ENCODE assay signal across 1 cellular context in the genomic region with DNA sequence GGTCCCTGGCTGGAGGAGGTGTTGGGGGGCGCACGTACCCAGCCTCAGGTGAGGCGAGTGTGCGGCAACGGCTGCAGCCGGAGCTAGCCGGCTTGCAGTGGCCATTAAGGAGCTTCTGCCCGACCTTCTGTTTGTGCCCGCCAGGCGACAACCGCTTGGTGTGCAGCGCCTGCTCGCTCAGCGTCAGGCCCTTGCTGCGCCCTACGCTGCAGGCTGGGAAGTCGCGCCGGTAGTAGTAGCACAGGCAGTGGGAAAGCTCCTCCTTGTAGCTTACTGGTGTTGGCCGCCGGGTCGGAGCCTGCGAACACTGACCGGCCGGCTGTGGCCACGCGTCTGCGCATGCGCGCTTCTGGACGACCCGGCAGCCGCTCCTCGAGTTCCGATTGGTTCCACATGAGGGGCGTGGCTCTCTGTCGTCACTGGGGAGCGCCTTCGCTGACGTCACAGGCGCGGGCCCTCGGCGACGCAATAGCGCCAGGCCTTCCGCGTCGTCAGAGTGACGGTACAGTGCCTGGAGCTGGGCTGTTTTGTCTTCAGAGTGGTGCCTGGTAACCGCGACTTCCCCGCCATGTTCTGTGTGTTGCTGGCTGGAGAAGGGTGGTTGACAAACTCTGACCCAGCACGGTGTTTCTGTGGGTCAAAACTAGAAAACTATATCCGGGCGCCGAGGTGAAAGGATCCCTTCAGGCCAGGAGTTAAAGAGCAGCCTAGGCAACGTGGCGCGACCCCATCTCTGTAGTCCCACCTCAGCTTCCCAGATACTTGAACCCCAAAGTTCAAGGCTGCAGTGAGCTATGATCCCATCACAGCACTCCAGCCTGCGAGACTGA.
A peak's percentile ranks its signal among the peaks of the same experiment; 100 is the strongest.
TF ChIP-seq lines count a peak whose summit lies in the region.

No MANE protein-coding gene starts in this region.

TF ChIP-seq in HepG2, 621 proteins besides CTCF, POLR2A, EP300 and RAD21 (continued from another document and continues in another):
- TF ChIP-seq, protein P1, sequence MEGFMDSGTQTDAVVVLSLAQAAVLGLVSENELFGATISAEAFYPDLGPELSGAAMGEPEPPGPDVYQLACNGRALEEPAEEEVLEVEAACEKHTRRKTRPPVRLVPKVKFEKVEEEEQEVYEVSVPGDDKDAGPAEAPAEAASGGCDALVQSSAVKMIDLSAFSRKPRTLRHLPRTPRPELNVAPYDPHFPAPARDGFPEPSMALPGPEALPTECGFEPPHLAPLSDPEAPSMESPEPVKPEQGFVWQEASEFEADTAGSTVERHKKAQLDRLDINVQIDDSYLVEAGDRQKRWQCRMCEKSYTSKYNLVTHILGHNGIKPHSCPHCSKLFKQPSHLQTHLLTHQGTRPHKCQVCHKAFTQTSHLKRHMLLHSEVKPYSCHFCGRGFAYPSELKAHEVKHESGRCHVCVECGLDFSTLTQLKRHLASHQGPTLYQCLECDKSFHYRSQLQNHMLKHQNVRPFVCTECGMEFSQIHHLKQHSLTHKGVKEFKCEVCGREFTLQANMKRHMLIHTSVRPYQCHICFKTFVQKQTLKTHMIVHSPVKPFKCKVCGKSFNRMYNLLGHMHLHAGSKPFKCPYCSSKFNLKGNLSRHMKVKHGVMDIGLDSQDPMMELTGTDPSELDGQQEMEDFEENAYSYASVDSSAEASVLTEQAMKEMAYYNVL (CRISPR knock-in tag; IDR thresholded peaks at IDR 0.05; ENCODE audit: borderline replicate concordance): no peak
- TF ChIP-seq JUND (CRISPR knock-in tag; IDR thresholded peaks at IDR 0.05): 0 out of 2 replicates have a peak, but pooled peaks have one; percentile 43
- TF ChIP-seq ZNF772 (CRISPR knock-in tag; IDR thresholded peaks at IDR 0.05): peak; percentile 64
- TF ChIP-seq NCOA2 (CRISPR knock-in tag; IDR thresholded peaks at IDR 0.05): peak; percentile 44
- TF ChIP-seq, protein P2, sequence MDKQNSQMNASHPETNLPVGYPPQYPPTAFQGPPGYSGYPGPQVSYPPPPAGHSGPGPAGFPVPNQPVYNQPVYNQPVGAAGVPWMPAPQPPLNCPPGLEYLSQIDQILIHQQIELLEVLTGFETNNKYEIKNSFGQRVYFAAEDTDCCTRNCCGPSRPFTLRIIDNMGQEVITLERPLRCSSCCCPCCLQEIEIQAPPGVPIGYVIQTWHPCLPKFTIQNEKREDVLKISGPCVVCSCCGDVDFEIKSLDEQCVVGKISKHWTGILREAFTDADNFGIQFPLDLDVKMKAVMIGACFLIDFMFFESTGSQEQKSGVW (CRISPR knock-in tag; IDR thresholded peaks at IDR 0.05; ENCODE audit: borderline replicate concordance): no peak
- no peak for TF ChIP-seq ZNF562 (CRISPR knock-in tag; IDR thresholded peaks at IDR 0.05; ENCODE audit: borderline replicate concordance)
- TF ChIP-seq ZNF33B (CRISPR knock-in tag; IDR thresholded peaks at IDR 0.05): 0 out of 2 replicates have a peak, but pooled peaks have one; percentile 66
- TF ChIP-seq HIVEP1 (CRISPR knock-in tag; IDR thresholded peaks at IDR 0.05): peak; percentile 75
- peak; percentile 94 for TF ChIP-seq DMAP1 (CRISPR knock-in tag; IDR thresholded peaks at IDR 0.05)
- TF ChIP-seq, protein P3, sequence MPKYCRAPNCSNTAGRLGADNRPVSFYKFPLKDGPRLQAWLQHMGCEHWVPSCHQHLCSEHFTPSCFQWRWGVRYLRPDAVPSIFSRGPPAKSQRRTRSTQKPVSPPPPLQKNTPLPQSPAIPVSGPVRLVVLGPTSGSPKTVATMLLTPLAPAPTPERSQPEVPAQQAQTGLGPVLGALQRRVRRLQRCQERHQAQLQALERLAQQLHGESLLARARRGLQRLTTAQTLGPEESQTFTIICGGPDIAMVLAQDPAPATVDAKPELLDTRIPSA (CRISPR knock-in tag; IDR thresholded peaks at IDR 0.05; ENCODE audit: borderline replicate concordance): no peak
- peak; percentile 85 for TF ChIP-seq HDAC1 (CRISPR knock-in tag; IDR thresholded peaks at IDR 0.05)
- TF ChIP-seq CHD2 (IDR thresholded peaks at IDR 0.05; ENCODE audit: low read depth, low read length): no peak; the same call in 1 of the 2 replicates
- peak; percentile 78; the same call in 1 of the 2 replicates for TF ChIP-seq ZNF766 (CRISPR knock-in tag; IDR thresholded peaks at IDR 0.05; ENCODE audit: borderline replicate concordance)
- TF ChIP-seq, protein P4, sequence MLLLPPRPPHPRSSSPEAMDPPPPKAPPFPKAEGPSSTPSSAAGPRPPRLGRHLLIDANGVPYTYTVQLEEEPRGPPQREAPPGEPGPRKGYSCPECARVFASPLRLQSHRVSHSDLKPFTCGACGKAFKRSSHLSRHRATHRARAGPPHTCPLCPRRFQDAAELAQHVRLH (CRISPR knock-in tag; IDR thresholded peaks at IDR 0.05; ENCODE audit: borderline replicate concordance, low read depth): peak; percentile 92; the same call in 1 of the 2 replicates
- peak; percentile 100 for TF ChIP-seq ATF1 (CRISPR knock-in tag; IDR thresholded peaks at IDR 0.05)
- TF ChIP-seq ZFY (CRISPR knock-in tag; IDR thresholded peaks at IDR 0.05): peak; percentile 99
- TF ChIP-seq ZNF629 (CRISPR knock-in tag; conservative IDR thresholded peaks at IDR 0.05): no peak; the same call in 1 of the 2 replicates
- TF ChIP-seq, protein P5, sequence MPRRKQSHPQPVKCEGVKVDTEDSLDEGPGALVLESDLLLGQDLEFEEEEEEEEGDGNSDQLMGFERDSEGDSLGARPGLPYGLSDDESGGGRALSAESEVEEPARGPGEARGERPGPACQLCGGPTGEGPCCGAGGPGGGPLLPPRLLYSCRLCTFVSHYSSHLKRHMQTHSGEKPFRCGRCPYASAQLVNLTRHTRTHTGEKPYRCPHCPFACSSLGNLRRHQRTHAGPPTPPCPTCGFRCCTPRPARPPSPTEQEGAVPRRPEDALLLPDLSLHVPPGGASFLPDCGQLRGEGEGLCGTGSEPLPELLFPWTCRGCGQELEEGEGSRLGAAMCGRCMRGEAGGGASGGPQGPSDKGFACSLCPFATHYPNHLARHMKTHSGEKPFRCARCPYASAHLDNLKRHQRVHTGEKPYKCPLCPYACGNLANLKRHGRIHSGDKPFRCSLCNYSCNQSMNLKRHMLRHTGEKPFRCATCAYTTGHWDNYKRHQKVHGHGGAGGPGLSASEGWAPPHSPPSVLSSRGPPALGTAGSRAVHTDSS (CRISPR knock-in tag; conservative IDR thresholded peaks at IDR 0.05): 0 out of 2 replicates have a peak, but pooled peaks have one; percentile 17
- TF ChIP-seq TP53 (CRISPR knock-in tag; conservative IDR thresholded peaks at IDR 0.05): no peak
- no peak for TF ChIP-seq ZNF550 (CRISPR knock-in tag; IDR thresholded peaks at IDR 0.05; ENCODE audit: borderline replicate concordance)
- TF ChIP-seq ZNF83 (CRISPR knock-in tag; IDR thresholded peaks at IDR 0.05; ENCODE audit: borderline replicate concordance): no peak; the same call in 1 of the 2 replicates
- TF ChIP-seq, protein P6, sequence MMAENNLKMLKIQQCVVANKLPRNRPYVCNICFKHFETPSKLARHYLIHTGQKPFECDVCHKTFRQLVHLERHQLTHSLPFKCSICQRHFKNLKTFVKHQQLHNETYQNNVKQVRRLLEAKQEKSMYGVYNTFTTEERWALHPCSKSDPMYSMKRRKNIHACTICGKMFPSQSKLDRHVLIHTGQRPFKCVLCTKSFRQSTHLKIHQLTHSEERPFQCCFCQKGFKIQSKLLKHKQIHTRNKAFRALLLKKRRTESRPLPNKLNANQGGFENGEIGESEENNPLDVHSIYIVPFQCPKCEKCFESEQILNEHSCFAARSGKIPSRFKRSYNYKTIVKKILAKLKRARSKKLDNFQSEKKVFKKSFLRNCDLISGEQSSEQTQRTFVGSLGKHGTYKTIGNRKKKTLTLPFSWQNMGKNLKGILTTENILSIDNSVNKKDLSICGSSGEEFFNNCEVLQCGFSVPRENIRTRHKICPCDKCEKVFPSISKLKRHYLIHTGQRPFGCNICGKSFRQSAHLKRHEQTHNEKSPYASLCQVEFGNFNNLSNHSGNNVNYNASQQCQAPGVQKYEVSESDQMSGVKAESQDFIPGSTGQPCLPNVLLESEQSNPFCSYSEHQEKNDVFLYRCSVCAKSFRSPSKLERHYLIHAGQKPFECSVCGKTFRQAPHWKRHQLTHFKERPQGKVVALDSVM (CRISPR knock-in tag; IDR thresholded peaks at IDR 0.05): no peak; the same call in 1 of the 2 replicates
- peak; percentile 71 for TF ChIP-seq ASH2L (IDR thresholded peaks at IDR 0.05; ENCODE audit: insufficient read length, low read depth, low read length)
- TF ChIP-seq ZNF207 (IDR thresholded peaks at IDR 0.05; ENCODE audit: borderline replicate concordance): no peak
- peak; percentile 78 for TF ChIP-seq FOXA3 (CRISPR knock-in tag; IDR thresholded peaks at IDR 0.05)
- peak; percentile 92; the same call in 1 of the 2 replicates for TF ChIP-seq ERF (CRISPR knock-in tag; IDR thresholded peaks at IDR 0.05)
- TF ChIP-seq ZNF329 (CRISPR knock-in tag; IDR thresholded peaks at IDR 0.05; ENCODE audit: low read depth): no peak
- TF ChIP-seq YY1 (IDR thresholded peaks at IDR 0.05; ENCODE audit: insufficient read depth, insufficient replicate concordance, low read depth, low read length): peak; percentile 78
- TF ChIP-seq, protein P7, sequence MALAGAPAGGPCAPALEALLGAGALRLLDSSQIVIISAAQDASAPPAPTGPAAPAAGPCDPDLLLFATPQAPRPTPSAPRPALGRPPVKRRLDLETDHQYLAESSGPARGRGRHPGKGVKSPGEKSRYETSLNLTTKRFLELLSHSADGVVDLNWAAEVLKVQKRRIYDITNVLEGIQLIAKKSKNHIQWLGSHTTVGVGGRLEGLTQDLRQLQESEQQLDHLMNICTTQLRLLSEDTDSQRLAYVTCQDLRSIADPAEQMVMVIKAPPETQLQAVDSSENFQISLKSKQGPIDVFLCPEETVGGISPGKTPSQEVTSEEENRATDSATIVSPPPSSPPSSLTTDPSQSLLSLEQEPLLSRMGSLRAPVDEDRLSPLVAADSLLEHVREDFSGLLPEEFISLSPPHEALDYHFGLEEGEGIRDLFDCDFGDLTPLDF (CRISPR knock-in tag; IDR thresholded peaks at IDR 0.05): peak; percentile 77
- peak; percentile 62 for TF ChIP-seq ZNF768 (CRISPR knock-in tag; IDR thresholded peaks at IDR 0.05)
- peak; percentile 90 for TF ChIP-seq YEATS4 (CRISPR knock-in tag; IDR thresholded peaks at IDR 0.05; ENCODE audit: borderline replicate concordance)
- peak; percentile 66 for TF ChIP-seq CBFB (CRISPR knock-in tag; IDR thresholded peaks at IDR 0.05)
- no peak for TF ChIP-seq ZNF546 (CRISPR knock-in tag; conservative IDR thresholded peaks at IDR 0.05)
- TF ChIP-seq GABPB1 (CRISPR knock-in tag; IDR thresholded peaks at IDR 0.05): peak; percentile 93
- TF ChIP-seq ZNF598 (CRISPR knock-in tag; IDR thresholded peaks at IDR 0.05; ENCODE audit: borderline replicate concordance): peak; percentile 87; the same call in 1 of the 2 replicates
- TF ChIP-seq, protein P8, sequence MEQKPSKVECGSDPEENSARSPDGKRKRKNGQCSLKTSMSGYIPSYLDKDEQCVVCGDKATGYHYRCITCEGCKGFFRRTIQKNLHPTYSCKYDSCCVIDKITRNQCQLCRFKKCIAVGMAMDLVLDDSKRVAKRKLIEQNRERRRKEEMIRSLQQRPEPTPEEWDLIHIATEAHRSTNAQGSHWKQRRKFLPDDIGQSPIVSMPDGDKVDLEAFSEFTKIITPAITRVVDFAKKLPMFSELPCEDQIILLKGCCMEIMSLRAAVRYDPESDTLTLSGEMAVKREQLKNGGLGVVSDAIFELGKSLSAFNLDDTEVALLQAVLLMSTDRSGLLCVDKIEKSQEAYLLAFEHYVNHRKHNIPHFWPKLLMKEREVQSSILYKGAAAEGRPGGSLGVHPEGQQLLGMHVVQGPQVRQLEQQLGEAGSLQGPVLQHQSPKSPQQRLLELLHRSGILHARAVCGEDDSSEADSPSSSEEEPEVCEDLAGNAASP (CRISPR knock-in tag; IDR thresholded peaks at IDR 0.05; ENCODE audit: borderline replicate concordance): 0 out of 2 replicates have a peak, but pooled peaks have one; percentile 49
- TF ChIP-seq, protein P9, sequence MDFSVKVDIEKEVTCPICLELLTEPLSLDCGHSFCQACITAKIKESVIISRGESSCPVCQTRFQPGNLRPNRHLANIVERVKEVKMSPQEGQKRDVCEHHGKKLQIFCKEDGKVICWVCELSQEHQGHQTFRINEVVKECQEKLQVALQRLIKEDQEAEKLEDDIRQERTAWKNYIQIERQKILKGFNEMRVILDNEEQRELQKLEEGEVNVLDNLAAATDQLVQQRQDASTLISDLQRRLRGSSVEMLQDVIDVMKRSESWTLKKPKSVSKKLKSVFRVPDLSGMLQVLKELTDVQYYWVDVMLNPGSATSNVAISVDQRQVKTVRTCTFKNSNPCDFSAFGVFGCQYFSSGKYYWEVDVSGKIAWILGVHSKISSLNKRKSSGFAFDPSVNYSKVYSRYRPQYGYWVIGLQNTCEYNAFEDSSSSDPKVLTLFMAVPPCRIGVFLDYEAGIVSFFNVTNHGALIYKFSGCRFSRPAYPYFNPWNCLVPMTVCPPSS (IDR thresholded peaks at IDR 0.05): no peak
- TF ChIP-seq, protein P10, sequence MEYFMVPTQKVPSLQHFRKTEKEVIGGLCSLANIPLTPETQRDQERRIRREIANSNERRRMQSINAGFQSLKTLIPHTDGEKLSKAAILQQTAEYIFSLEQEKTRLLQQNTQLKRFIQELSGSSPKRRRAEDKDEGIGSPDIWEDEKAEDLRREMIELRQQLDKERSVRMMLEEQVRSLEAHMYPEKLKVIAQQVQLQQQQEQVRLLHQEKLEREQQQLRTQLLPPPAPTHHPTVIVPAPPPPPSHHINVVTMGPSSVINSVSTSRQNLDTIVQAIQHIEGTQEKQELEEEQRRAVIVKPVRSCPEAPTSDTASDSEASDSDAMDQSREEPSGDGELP (IDR thresholded peaks at IDR 0.05; ENCODE audit: borderline replicate concordance, low read depth): no peak
- peak; percentile 71 for TF ChIP-seq HCFC1 (IDR thresholded peaks at IDR 0.05; ENCODE audit: low read depth, low read length)
- TF ChIP-seq ONECUT2 (CRISPR knock-in tag; IDR thresholded peaks at IDR 0.05): no peak
- TF ChIP-seq, protein P11, sequence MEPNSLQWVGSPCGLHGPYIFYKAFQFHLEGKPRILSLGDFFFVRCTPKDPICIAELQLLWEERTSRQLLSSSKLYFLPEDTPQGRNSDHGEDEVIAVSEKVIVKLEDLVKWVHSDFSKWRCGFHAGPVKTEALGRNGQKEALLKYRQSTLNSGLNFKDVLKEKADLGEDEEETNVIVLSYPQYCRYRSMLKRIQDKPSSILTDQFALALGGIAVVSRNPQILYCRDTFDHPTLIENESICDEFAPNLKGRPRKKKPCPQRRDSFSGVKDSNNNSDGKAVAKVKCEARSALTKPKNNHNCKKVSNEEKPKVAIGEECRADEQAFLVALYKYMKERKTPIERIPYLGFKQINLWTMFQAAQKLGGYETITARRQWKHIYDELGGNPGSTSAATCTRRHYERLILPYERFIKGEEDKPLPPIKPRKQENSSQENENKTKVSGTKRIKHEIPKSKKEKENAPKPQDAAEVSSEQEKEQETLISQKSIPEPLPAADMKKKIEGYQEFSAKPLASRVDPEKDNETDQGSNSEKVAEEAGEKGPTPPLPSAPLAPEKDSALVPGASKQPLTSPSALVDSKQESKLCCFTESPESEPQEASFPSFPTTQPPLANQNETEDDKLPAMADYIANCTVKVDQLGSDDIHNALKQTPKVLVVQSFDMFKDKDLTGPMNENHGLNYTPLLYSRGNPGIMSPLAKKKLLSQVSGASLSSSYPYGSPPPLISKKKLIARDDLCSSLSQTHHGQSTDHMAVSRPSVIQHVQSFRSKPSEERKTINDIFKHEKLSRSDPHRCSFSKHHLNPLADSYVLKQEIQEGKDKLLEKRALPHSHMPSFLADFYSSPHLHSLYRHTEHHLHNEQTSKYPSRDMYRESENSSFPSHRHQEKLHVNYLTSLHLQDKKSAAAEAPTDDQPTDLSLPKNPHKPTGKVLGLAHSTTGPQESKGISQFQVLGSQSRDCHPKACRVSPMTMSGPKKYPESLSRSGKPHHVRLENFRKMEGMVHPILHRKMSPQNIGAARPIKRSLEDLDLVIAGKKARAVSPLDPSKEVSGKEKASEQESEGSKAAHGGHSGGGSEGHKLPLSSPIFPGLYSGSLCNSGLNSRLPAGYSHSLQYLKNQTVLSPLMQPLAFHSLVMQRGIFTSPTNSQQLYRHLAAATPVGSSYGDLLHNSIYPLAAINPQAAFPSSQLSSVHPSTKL (CRISPR knock-in tag; IDR thresholded peaks at IDR 0.05): peak; percentile 52
- no peak for TF ChIP-seq ZNF577 (CRISPR knock-in tag; IDR thresholded peaks at IDR 0.05; ENCODE audit: borderline replicate concordance, low read depth)
